12 cellular contexts compared by ENCODE assay signal in the genomic region with DNA sequence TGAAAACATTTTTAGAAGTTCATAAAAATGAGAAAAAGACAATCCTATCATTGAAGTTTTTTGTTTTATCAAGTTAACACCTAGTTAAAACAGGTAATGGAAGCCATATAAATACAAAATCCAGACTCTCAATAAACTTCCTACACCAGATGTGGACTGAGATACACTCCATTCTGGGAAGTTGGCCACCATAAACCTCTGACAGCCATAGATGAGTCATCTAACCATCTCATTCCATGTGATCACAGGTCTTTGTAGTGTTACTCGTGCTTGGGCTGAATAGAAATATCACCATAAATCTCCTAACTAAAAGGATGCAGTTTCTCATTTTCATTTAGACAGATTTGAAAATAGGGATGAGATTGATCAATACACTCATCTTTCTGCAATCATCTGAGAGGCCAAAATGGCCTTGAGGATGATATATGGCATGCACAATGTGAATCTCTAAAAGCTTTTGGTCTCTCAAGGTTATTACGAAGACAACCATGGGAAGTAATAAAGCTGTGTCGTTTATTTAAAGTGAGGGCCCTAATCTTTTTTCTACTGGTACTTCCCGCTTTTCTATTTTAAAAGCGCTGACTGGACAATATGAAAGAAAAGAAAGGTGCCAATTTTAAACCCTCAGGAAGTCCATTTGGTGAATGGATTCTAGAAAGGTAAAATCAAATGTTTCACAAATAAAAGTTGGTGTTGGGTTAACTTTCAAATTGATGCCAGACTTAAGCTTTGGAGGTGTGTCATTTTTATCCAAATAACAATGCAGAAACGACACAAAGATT.
DNase-seq lines count a peak whose midpoint lies in the region; ATAC-seq, FAIRE-seq and TF ChIP-seq lines count a peak whose summit lies in the region.
"Had no signal": no experiment of that assay in that cellular context is flagged by ENCODE, and none has a peak within 500 bp of the region (broad histone marks: within the 10 kb centered on the region; RNA-seq: fewer than 3 reads in every experiment).

No MANE protein-coding gene starts in this region.

- TF ChIP-seq CTCF in A549 (IDR thresholded peaks at IDR 0.05) (no peak), HFFc6 (IDR thresholded peaks at IDR 0.05) (no peak), astrocyte (IDR thresholded peaks at IDR 0.05; ENCODE audit: insufficient read depth, low read depth, low read length) (no peak)

- no peaks in the 10 kb centered on the region for H3K79me2 ChIP-seq in astrocyte (ENCODE audit: insufficient read depth, low read length)

- peaks cover 18% of the 10 kb centered on the region for H3K4me1 Mint-ChIP-seq in HFFc6 (ENCODE audit: low read depth)
- peaks cover 10% of the 10 kb centered on the region for H3K4me1 Mint-ChIP-seq in astrocyte (ENCODE audit: low read depth, unreplicated experiment)
- no peaks in the 10 kb centered on the region for H3K4me1 Mint-ChIP-seq in activated CD8-positive, alpha-beta T cell treated with anti-CD3 and anti-CD28 coated beads, Interleukin-2, amount 10 ng/mL, durations not matched to agents 7 days and 5 days (ENCODE audit: low read depth)
- H3K4me1 Mint-ChIP-seq in activated naive CD8-positive, alpha-beta T cell treated with anti-CD3 and anti-CD28 coated beads for 36 hours: peaks cover 2% of the 10 kb centered on the region
- H3K4me1 Mint-ChIP-seq: memory B cell had no signal

- no peak overlapping the region for H2AFZ ChIP-seq in astrocyte (ENCODE audit: low read depth, low read length)
- H2AFZ ChIP-seq: PC-9 had no signal

- WGBS in A549 (ENCODE audit: missing lambda C conversion rate): 27% methylated on average over 6 of the region's 6 CpGs

- H3K27me3 Mint-ChIP-seq in HFFc6 (ENCODE audit: insufficient read depth): peaks cover 4% of the 10 kb centered on the region
- H3K27me3 Mint-ChIP-seq in astrocyte (ENCODE audit: low read depth, unreplicated experiment): peaks cover 6% of the 10 kb centered on the region
- H3K27me3 Mint-ChIP-seq in activated CD8-positive, alpha-beta T cell treated with anti-CD3 and anti-CD28 coated beads, Interleukin-2, amount 10 ng/mL, durations not matched to agents 7 days and 5 days (ENCODE audit: low read depth): peaks cover 33% of the 10 kb centered on the region
- peaks cover 26% of the 10 kb centered on the region for H3K27me3 Mint-ChIP-seq in activated naive CD8-positive, alpha-beta T cell treated with anti-CD3 and anti-CD28 coated beads for 36 hours

- H3K27me3 ChIP-seq in astrocyte (ENCODE audit: insufficient read depth, low read length): no peaks in the 10 kb centered on the region
- H3K27me3 ChIP-seq: cardiac muscle cell had no signal

- FAIRE-seq in A549 (lab: Jason Lieb, UNC) (no peak), astrocyte (lab: Jason Lieb, UNC) (peak; percentile 88)

- H3K27ac ChIP-seq in A549 (no peak overlapping the region), astrocyte (ENCODE audit: low read depth, low read length) (no peak overlapping the region)
- H3K27ac ChIP-seq: cardiac muscle cell, PC-9 had no signal

- H3K27ac Mint-ChIP-seq in HFFc6 (no peak overlapping the region), astrocyte (ENCODE audit: unreplicated experiment) (no peak overlapping the region)
- no peak overlapping the region for H3K27ac Mint-ChIP-seq in activated CD8-positive, alpha-beta T cell treated with anti-CD3 and anti-CD28 coated beads, Interleukin-2, amount 10 ng/mL, durations not matched to agents 7 days and 5 days
- no peak overlapping the region for H3K27ac Mint-ChIP-seq in activated naive CD8-positive, alpha-beta T cell treated with anti-CD3 and anti-CD28 coated beads for 36 hours
- H3K27ac Mint-ChIP-seq: memory B cell had no signal

- H4K20me1 ChIP-seq in astrocyte (ENCODE audit: insufficient read depth, low read length): no peaks in the 10 kb centered on the region

- no peak for TF ChIP-seq POLR2A in A549 (IDR thresholded peaks at IDR 0.05; ENCODE audit: low read length)

- no peak for TF ChIP-seq EP300 in A549 (IDR thresholded peaks at IDR 0.05)

- H3K4me3 Mint-ChIP-seq in HFFc6: no peak overlapping the region
- H3K4me3 Mint-ChIP-seq in astrocyte (ENCODE audit: unreplicated experiment): no peak overlapping the region
- no peak overlapping the region for H3K4me3 Mint-ChIP-seq in activated CD8-positive, alpha-beta T cell treated with anti-CD3 and anti-CD28 coated beads, Interleukin-2, amount 10 ng/mL, durations not matched to agents 7 days and 5 days
- H3K4me3 Mint-ChIP-seq in activated naive CD8-positive, alpha-beta T cell treated with anti-CD3 and anti-CD28 coated beads for 36 hours: no peak overlapping the region
- H3K4me3 Mint-ChIP-seq: memory B cell had no signal

- ATAC-seq in A549: no peak
- ATAC-seq in activated CD8-positive, alpha-beta T cell treated with anti-CD3 and anti-CD28 coated beads, Interleukin-2, amount 10 ng/mL, durations not matched to agents 7 days and 5 days: no peak

- H3K9me3 Mint-ChIP-seq in HFFc6 (no peaks in the 10 kb centered on the region), astrocyte (ENCODE audit: unreplicated experiment) (peaks cover 1% of the 10 kb centered on the region)
- no peaks in the 10 kb centered on the region for H3K9me3 Mint-ChIP-seq in activated CD8-positive, alpha-beta T cell treated with anti-CD3 and anti-CD28 coated beads, Interleukin-2, amount 10 ng/mL, durations not matched to agents 7 days and 5 days (ENCODE audit: insufficient read depth)
- H3K9me3 Mint-ChIP-seq in activated naive CD8-positive, alpha-beta T cell treated with anti-CD3 and anti-CD28 coated beads for 36 hours: no peaks in the 10 kb centered on the region
- H3K9me3 Mint-ChIP-seq: memory B cell had no signal

- POLR2A ChIA-PET in A549 (lab: Yijun Ruan, JAX): no interaction called here
- POLR2A ChIA-PET in activated CD8-positive, alpha-beta T cell treated with anti-CD3 and anti-CD28 coated beads, Interleukin-2, amount 10 ng/mL, durations not matched to agents 7 days and 5 days (lab: Charles Lee): no interaction called here

- H3K9me3 ChIP-seq in A549: no peaks in the 10 kb centered on the region
- H3K9me3 ChIP-seq in astrocyte (ENCODE audit: insufficient read depth, low read depth, low read length): no peaks in the 10 kb centered on the region

- H3K36me3 Mint-ChIP-seq in HFFc6 (ENCODE audit: low read depth): no peaks in the 10 kb centered on the region
- no peaks in the 10 kb centered on the region for H3K36me3 Mint-ChIP-seq in astrocyte (ENCODE audit: low read depth, unreplicated experiment)
- H3K36me3 Mint-ChIP-seq in activated CD8-positive, alpha-beta T cell treated with anti-CD3 and anti-CD28 coated beads, Interleukin-2, amount 10 ng/mL, durations not matched to agents 7 days and 5 days (ENCODE audit: low read depth): no peaks in the 10 kb centered on the region
- H3K36me3 Mint-ChIP-seq in activated naive CD8-positive, alpha-beta T cell treated with anti-CD3 and anti-CD28 coated beads for 36 hours: no peaks in the 10 kb centered on the region
- H3K36me3 Mint-ChIP-seq: memory B cell had no signal

- H3K4me3 ChIP-seq in A549: no peak overlapping the region
- no peak overlapping the region for H3K4me3 ChIP-seq in astrocyte (ENCODE audit: insufficient read depth, low read depth, low read length)
- H3K4me3 ChIP-seq: cardiac muscle cell, PC-9 had no signal

- CTCF ChIA-PET in A549 (lab: Yijun Ruan, JAX): interaction anchor here (0.5 to 10.0 kb wide), 58 partner anchors 10 to 1357 kb away, joined by 3 to 126 read pairs (median 5); no protein-coding TSS in a partner anchor
- CTCF ChIA-PET in activated CD8-positive, alpha-beta T cell treated with anti-CD3 and anti-CD28 coated beads, Interleukin-2, amount 10 ng/mL, durations not matched to agents 7 days and 5 days (lab: Charles Lee): interaction anchor here (0.7 to 9.9 kb wide), 28 partner anchors 9 to 499 kb away, joined by 3 to 210 read pairs (median 8); no protein-coding TSS in a partner anchor

- no peaks in the 10 kb centered on the region for H3K36me3 ChIP-seq in astrocyte (ENCODE audit: insufficient read depth, low read length)
- H3K36me3 ChIP-seq: cardiac muscle cell had no signal

- no peak overlapping the region for H3K9ac ChIP-seq in astrocyte (ENCODE audit: low read length)

- DNase-seq in A549 (ENCODE audit: low read depth in 1 of 2, low spot score in 1 of 2): no peak
- peak; percentile 81 for DNase-seq in HFFc6
- DNase-seq in astrocyte (ENCODE audit: low read depth): peak; percentile 84
- peak; percentile 44 for DNase-seq in glomerular visceral epithelial cell (ENCODE audit: extremely low spot score)
- DNase-seq in pons (ENCODE audit: low spot score): no peak
- DNase-seq in activated CD8-positive, alpha-beta T cell treated with anti-CD3 and anti-CD28 coated beads, Interleukin-2, amount 10 ng/mL, durations not matched to agents 7 days and 5 days: no peak
- DNase-seq in activated naive CD8-positive, alpha-beta T cell treated with anti-CD3 and anti-CD28 coated beads for 36 hours: no peak
- DNase-seq in NCI-H187 (lab: John Stamatoyannopoulos, UW): no peak
- DNase-seq: PC-9, posterior cingulate gyrus had no signal

- no peaks in the 10 kb centered on the region for H3K4me1 ChIP-seq in A549
- peaks cover 3% of the 10 kb centered on the region for H3K4me1 ChIP-seq in astrocyte (ENCODE audit: insufficient read depth, low read length)

- no peak for TF ChIP-seq RAD21 in A549 (conservative IDR thresholded peaks at IDR 0.05 in 1 of 2, IDR thresholded peaks at IDR 0.05 in 1 of 2)

- H3K4me2 ChIP-seq in A549: no peak overlapping the region
- no peak overlapping the region for H3K4me2 ChIP-seq in astrocyte (ENCODE audit: low read length)
- H3K4me2 ChIP-seq: PC-9 had no signal

TF ChIP-seq in A549, 52 proteins besides CTCF, POLR2A, EP300 and RAD21:
- TF ChIP-seq MYC (IDR thresholded peaks at IDR 0.05; ENCODE audit: borderline replicate concordance, low read length) (no peak), FOSL2 (IDR thresholded peaks at IDR 0.05) (no peak), FOSL2 (CRISPR knock-in tag; IDR thresholded peaks at IDR 0.05) (peak; percentile 21; the same call in 1 of the 2 replicates), MAFK (IDR thresholded peaks at IDR 0.05; ENCODE audit: partially characterized antibody) (peak; percentile 91)
TF ChIP-seq in A549: peak in this region for 2.

Comparison
In these comparisons a context has a peak if more than half of its experiments do, and no peak if none do; other contexts are left out.
1. DNase-seq: peak in HFFc6 (single experiment), astrocyte (single experiment) and glomerular visceral epithelial cell (single experiment); none in A549 (0 of 2), pons (single experiment), activated CD8-positive, alpha-beta T cell treated with anti-CD3 and anti-CD28 coated beads, Interleukin-2, amount 10 ng/mL, durations not matched to agents 7 days and 5 days (single experiment), activated naive CD8-positive, alpha-beta T cell treated with anti-CD3 and anti-CD28 coated beads for 36 hours (single experiment) and NCI-H187 (0 of 2).